24 cellular contexts compared by ENCODE assay signal in genomic region chr10:68047554-68048327, GRCh38. TPM values are rescaled to one million over a fixed set of nuclear protein-coding genes. Genes with fewer than 3 reads are reported as not detected.
DNase-seq lines count a peak whose midpoint lies in the region; ATAC-seq, FAIRE-seq and TF ChIP-seq lines count a peak whose summit lies in the region.
"Had no signal": no experiment of that assay in that cellular context is flagged by ENCODE, and none has a peak within 500 bp of the region (broad histone marks: within the 10 kb centered on the region; RNA-seq: fewer than 3 reads in every experiment).

No MANE protein-coding gene starts in this region.

- POLR2A ChIA-PET in PC-9 (lab: Charles Lee; ENCODE audit: unreplicated experiment): interaction anchor here (0.6 kb wide), 1 partner anchor 68 kb away, joined by 4 read pairs; no protein-coding TSS in a partner anchor

- peaks cover 14% of the 10 kb centered on the region for H4K20me1 ChIP-seq in PC-9 (ENCODE audit: insufficient read depth)

- H3K79me2 ChIP-seq in ACC112 (ENCODE audit: control insufficient read depth, insufficient read depth, low read length, unreplicated experiment) (peaks cover 58% of the 10 kb centered on the region), PC-9 (ENCODE audit: low read depth) (peaks cover 59% of the 10 kb centered on the region)

- H3F3A ChIP-seq in PC-9 (ENCODE audit: insufficient read depth, low read depth): peaks cover 48% of the 10 kb centered on the region

- no peaks in the 10 kb centered on the region for H3K27me3 ChIP-seq in ACC112 (ENCODE audit: insufficient read depth, low read length)
- H3K27me3 ChIP-seq in PC-9 (ENCODE audit: insufficient read depth, low read depth): no peaks in the 10 kb centered on the region
- H3K27me3 ChIP-seq in left lung: no peaks in the 10 kb centered on the region
- H3K27me3 ChIP-seq: thyroid gland had no signal

- H3K27ac ChIP-seq in ACC112 (ENCODE audit: low read depth, low read length) (peak overlapping the region; percentile 16; the same call in 1 of the 2 replicates), PC-9 (0 out of 2 replicates have a peak overlapping the region, but pooled peaks have one; percentile 6), left lung (no peak overlapping the region)
- H3K27ac ChIP-seq: psoas muscle, skin epidermis, thyroid gland had no signal

- H3K9me3 ChIP-seq in PC-9 (ENCODE audit: insufficient read depth, low read depth) (no peaks in the 10 kb centered on the region), left lung (no peaks in the 10 kb centered on the region)
- H3K9me3 ChIP-seq: psoas muscle, thyroid gland had no signal

- ATAC-seq in left lung (peak; percentile 24), HG03439 (IDR thresholded peaks at IDR 0.05; ENCODE audit: unreplicated experiment) (no peak), HG02885 (IDR thresholded peaks at IDR 0.05; ENCODE audit: poor library complexity, unreplicated experiment) (no peak), GM19351 (IDR thresholded peaks at IDR 0.05; ENCODE audit: unreplicated experiment) (no peak), GM21381 (IDR thresholded peaks at IDR 0.05; ENCODE audit: unreplicated experiment) (no peak)
- ATAC-seq: esophagus mucosa; left colon; Panc1; psoas muscle; stimulated activated naive CD8-positive, alpha-beta T cell treated with anti-CD3 and anti-CD28 coated beads, Interleukin-15, Interleukin-2, amounts not matched to agents 100 U/mL and 50 U/mL, for 24 hours had no signal

- BruUV-seq in PC-9 (replicated peaks; lab: Mats Ljungman, UMichigan): no TSS peak

- DNase-seq in GM12892 (ENCODE audit: insufficient read length) (no peak), PC-9 (no peak), left lung (no peak)
- DNase-seq: ACHN; activated CD4-positive, alpha-beta memory T cell treated with anti-CD3 and anti-CD28 coated beads for 36 hours; activated naive CD4-positive, alpha-beta T cell; aorta; CD4-positive, alpha-beta memory T cell; central memory CD4-positive, alpha-beta T cell; DMS79; left colon; MM.1S; NCI-H1694; psoas muscle; stimulated activated naive CD8-positive, alpha-beta T cell treated with anti-CD3 and anti-CD28 coated beads, Interleukin-15, Interleukin-2, amounts not matched to agents 100 U/mL and 50 U/mL, for 24 hours; thyroid gland had no signal

- peaks cover 28% of the 10 kb centered on the region for H3K4me1 ChIP-seq in ACC112 (ENCODE audit: control insufficient read depth, insufficient read depth, low read length, unreplicated experiment)
- H3K4me1 ChIP-seq in PC-9 (replicated peaks; ENCODE audit: insufficient read depth): peaks cover 17% of the 10 kb centered on the region
- H3K4me1 ChIP-seq in left lung: peaks cover 0 to 10% of the 10 kb centered on the region in 2 donors
- H3K4me1 ChIP-seq: thyroid gland had no signal

- intact Hi-C loops in PC-9 (cut with micrococcal nuclease; ENCODE audit: unreplicated experiment) (no loop called here), left lung (cut with DNase I) (no loop called here)

- H3K9me2 ChIP-seq in PC-9 (ENCODE audit: insufficient read depth): no peaks in the 10 kb centered on the region

- CTCF ChIA-PET in PC-9 (lab: Charles Lee): interaction anchor here (0.7 kb wide), 1 partner anchor 860 kb away, joined by 3 read pairs; no protein-coding TSS in a partner anchor

- no peak overlapping the region for H2AFZ ChIP-seq in ACC112 (ENCODE audit: low read length, unreplicated experiment)
- H2AFZ ChIP-seq in PC-9: no peak overlapping the region

- TF ChIP-seq POLR2A in GM12892 (IDR thresholded peaks at IDR 0.05; ENCODE audit: low read depth, low read length): no peak

- H3K4me2 ChIP-seq in PC-9: no peak overlapping the region

- FAIRE-seq in GM12892 (lab: Jason Lieb, UNC): peak; percentile 5

- TF ChIP-seq CTCF in PC-9 (conservative IDR thresholded peaks at IDR 0.05) (no peak), left lung (IDR thresholded peaks at IDR 0.05) (no peak)

- H3K36me3 ChIP-seq in ACC112 (ENCODE audit: insufficient read depth, low read length) (no peaks in the 10 kb centered on the region), PC-9 (ENCODE audit: low read depth) (peaks cover 21% of the 10 kb centered on the region), left lung (peaks cover 0 to 14% of the 10 kb centered on the region in 2 donors)
- H3K36me3 ChIP-seq: thyroid gland had no signal

- H3K4me3 ChIP-seq in ACC112 (ENCODE audit: low read depth, low read length) (no peak overlapping the region), PC-9 (no peak overlapping the region), left lung (no peak overlapping the region)
- H3K4me3 ChIP-seq: psoas muscle, skin epidermis, thyroid gland had no signal

RNA-seq across cellular contexts. Expression of gene HERC4, which starts 27.3 kb away (rescaled TPM):
- 32.3 TPM for polyA plus RNA-seq in GM12892 (2012; ENCODE audit: missing spikeins)
- total RNA-seq in PC-9 (2021) (115 and 116 TPM in 2 replicates), left lung (10 to 100 TPM; 60.9 to 65.7 TPM)

Comparison
In these comparisons a context has a peak if more than half of its experiments do, and no peak if none do; other contexts are left out.
1. H3K27ac ChIP-seq: peak in ACC112 (single experiment) and PC-9 (single experiment); none in left lung (0 of 2).